In the genomic region with DNA sequence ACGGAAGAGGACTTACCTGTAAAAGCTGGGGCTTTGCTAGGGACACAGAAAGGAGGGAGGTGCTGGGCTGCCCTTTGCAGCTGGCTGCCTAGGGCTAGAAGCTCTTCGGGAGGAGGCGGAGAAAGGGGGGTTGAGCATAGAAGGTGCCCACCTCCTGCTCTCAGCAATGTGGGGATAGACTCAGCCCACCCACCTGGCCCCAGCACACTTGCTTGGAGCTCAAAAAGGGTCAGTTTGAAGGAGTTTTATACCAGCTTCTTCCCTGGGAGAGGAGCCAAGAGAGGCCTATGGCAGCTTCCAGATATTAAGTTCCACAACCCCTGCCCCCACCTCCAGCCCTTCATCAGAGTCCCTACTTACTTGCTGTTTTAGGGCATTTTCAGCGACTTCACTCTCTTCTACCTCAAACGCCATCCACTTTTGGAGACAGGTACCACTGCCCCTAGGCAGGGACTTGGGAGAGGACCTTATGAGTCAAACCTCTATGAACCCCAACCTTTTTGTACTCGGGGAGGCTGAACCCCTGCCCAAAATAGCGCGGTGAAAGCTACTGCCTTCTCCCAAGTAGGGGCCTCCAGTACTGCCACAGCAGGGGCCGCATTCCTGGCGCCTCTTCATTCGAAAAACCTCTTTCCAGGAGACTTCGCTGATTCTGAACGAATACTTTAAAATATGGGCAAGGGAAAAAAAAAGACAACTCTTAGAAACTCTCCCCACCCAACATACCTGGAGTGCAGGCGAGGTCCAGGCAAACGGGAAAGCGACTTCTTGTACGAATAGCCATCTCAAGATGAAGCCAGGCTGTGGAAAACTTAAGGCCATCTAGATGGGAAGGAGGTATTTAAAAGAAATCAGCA, we compare ENCODE assay signal across 25 cellular contexts. TPM values are rescaled to one million over a fixed set of nuclear protein-coding genes. Genes with fewer than 3 reads are reported as not detected.
DNase-seq lines count a peak whose midpoint lies in the region; ATAC-seq and TF ChIP-seq lines count a peak whose summit lies in the region.
"Had no signal": no experiment of that assay in that cellular context is flagged by ENCODE, and none has a peak within 500 bp of the region (broad histone marks: within the 10 kb centered on the region; RNA-seq: fewer than 3 reads in every experiment).

No MANE protein-coding gene starts in this region.

- no peak for TF ChIP-seq CTCF in GM23338 (conservative IDR thresholded peaks at IDR 0.05; ENCODE audit: low read depth in 2 of 2)
- TF ChIP-seq CTCF in hepatocyte (IDR thresholded peaks at IDR 0.05; ENCODE audit: poor library complexity) = no peak
- no peak for TF ChIP-seq CTCF in osteoblast (IDR thresholded peaks at IDR 0.05; ENCODE audit: extremely low read depth, low read depth, low read length)

- H3K4me2 ChIP-seq in GM23338 (peak overlapping the region; percentile 75), hepatocyte (peak overlapping the region; percentile 96), osteoblast (ENCODE audit: insufficient read depth, low read length) (no peak overlapping the region)

- H3K4me1 Mint-ChIP-seq in GM23338 = peaks cover 47% of the 10 kb centered on the region
- peaks cover 8 to 22% (median 12%) of the 10 kb centered on the region in 3 donors for H3K4me1 Mint-ChIP-seq in IgD-negative memory B cell
- H3K4me1 Mint-ChIP-seq: activated CD4-positive, alpha-beta T cell treated with anti-CD3 and anti-CD28 coated beads, Interleukin-2, amount 10 ng/mL, durations not matched to agents 24 days and 14 days had no signal

- no peaks in the 10 kb centered on the region for H3K36me3 Mint-ChIP-seq in GM23338 (ENCODE audit: low read depth)
- H3K36me3 Mint-ChIP-seq in IgD-negative memory B cell = no peaks in the 10 kb centered on the region
- H3K36me3 Mint-ChIP-seq: activated naive CD8-positive, alpha-beta T cell had no signal

- H3K9me3 ChIP-seq in hepatocyte (ENCODE audit: low read depth) = no peaks in the 10 kb centered on the region
- no peaks in the 10 kb centered on the region for H3K9me3 ChIP-seq in osteoblast (ENCODE audit: low read depth, low read length)
- H3K9me3 ChIP-seq: thyroid gland had no signal

- peak overlapping the region; percentile 36; the same call in 1 of the 3 replicates for H3K4me3 Mint-ChIP-seq in GM23338
- peak overlapping the region in 2 of 4 donors; percentile 34 to 60 for H3K4me3 Mint-ChIP-seq in IgD-negative memory B cell
- H3K4me3 Mint-ChIP-seq: activated CD4-positive, alpha-beta T cell treated with anti-CD3 and anti-CD28 coated beads, Interleukin-2, amount 10 ng/mL, durations not matched to agents 24 days and 14 days; dendritic cell treated with granulocyte-macrophage colony-stimulating factor and Interleukin-4, amounts not matched to agents 40 ng/mL and 50 ng/mL, for 4 days had no signal

- H3K27ac ChIP-seq in GM23338 (ENCODE audit: low read depth) (no peak overlapping the region), hepatocyte (peak overlapping the region; percentile 52), osteoblast (ENCODE audit: low read depth, low read length) (no peak overlapping the region)
- H3K27ac ChIP-seq: C4-2B, thyroid gland had no signal

- H3K4me1 ChIP-seq in GM23338 (ENCODE audit: insufficient read depth) (peaks cover 50% of the 10 kb centered on the region), hepatocyte (ENCODE audit: insufficient read depth) (peaks cover 8% of the 10 kb centered on the region), osteoblast (ENCODE audit: insufficient read depth, low read length) (peaks cover 12% of the 10 kb centered on the region)

- H3K27ac Mint-ChIP-seq in GM23338 (no peak overlapping the region), IgD-negative memory B cell (peak overlapping the region; percentile 81 to 88 (median 85))
- H3K27ac Mint-ChIP-seq: activated naive CD8-positive, alpha-beta T cell; dendritic cell treated with granulocyte-macrophage colony-stimulating factor and Interleukin-4, amounts not matched to agents 40 ng/mL and 50 ng/mL, for 4 days had no signal

- peaks cover 97% of the 10 kb centered on the region for H3K27me3 Mint-ChIP-seq in GM23338 (ENCODE audit: insufficient read depth, low read depth, poor library complexity)
- peaks cover 75% of the 10 kb centered on the region for H3K27me3 Mint-ChIP-seq in IgD-negative memory B cell

- ATAC-seq in GM23338 (peak; percentile 0; the same call in 1 of the 3 replicates), GM18867 (IDR thresholded peaks at IDR 0.05; ENCODE audit: unreplicated experiment) (no peak)
- ATAC-seq in stimulated activated naive CD8-positive, alpha-beta T cell treated with anti-CD3 and anti-CD28 coated beads, Interleukin-15, Interleukin-2, amounts not matched to agents 100 U/mL and 50 U/mL, for 24 hours = no peak
- ATAC-seq: K562; stimulated activated naive CD8-positive, alpha-beta T cell treated with anti-CD3 and anti-CD28 coated beads, Interleukin-15, amount 100 ng/mL, for 72 hours had no signal

- no peaks in the 10 kb centered on the region for H3K9me3 Mint-ChIP-seq in GM23338
- peaks cover 0 to 9% (median 0%) of the 10 kb centered on the region in 3 donors for H3K9me3 Mint-ChIP-seq in IgD-negative memory B cell
- H3K9me3 Mint-ChIP-seq: dendritic cell treated with granulocyte-macrophage colony-stimulating factor and Interleukin-4, amounts not matched to agents 40 ng/mL and 50 ng/mL, for 4 days; stimulated activated naive CD8-positive, alpha-beta T cell treated with anti-CD3 and anti-CD28 coated beads, Interleukin-15, amount 100 ng/mL, for 72 hours had no signal

- H3K27me3 ChIP-seq in GM23338 (ENCODE audit: insufficient read depth) (peaks cover 100% of the 10 kb centered on the region), hepatocyte (peaks cover 97% of the 10 kb centered on the region), osteoblast (ENCODE audit: insufficient read depth, low read length) (peaks cover 66% of the 10 kb centered on the region)

- peaks cover 47% of the 10 kb centered on the region for H3F3A ChIP-seq in GM23338 (replicated peaks; ENCODE audit: low read depth)

- H3K9me2 ChIP-seq in GM23338 (ENCODE audit: insufficient read depth) (no peaks in the 10 kb centered on the region), hepatocyte (replicated peaks; ENCODE audit: insufficient read depth) (no peaks in the 10 kb centered on the region)

- DNase-seq in GM23338 (ENCODE audit: low spot score) (peak; percentile 57), hepatocyte (ENCODE audit: low spot score) (no peak), osteoblast (ENCODE audit: insufficient read length, low spot score, missing footprints) (peak; percentile 78), activated gamma-delta T cell treated with Interleukin-2 at 50 U/mL for 16 hours (no peak)
- DNase-seq in stimulated activated naive CD8-positive, alpha-beta T cell treated with anti-CD3 and anti-CD28 coated beads, Interleukin-15, Interleukin-2, amounts not matched to agents 100 U/mL and 50 U/mL, for 24 hours = no peak
- DNase-seq: activated CD4-positive, alpha-beta T cell treated with anti-CD3 and anti-CD28 coated beads, Interleukin-2, amount 10 ng/mL, durations not matched to agents 24 days and 14 days; aorta; Calu3; NCI-H2081; NCI-H226; stimulated activated naive CD8-positive, alpha-beta T cell treated with anti-CD3 and anti-CD28 coated beads, Interleukin-15, amount 100 ng/mL, for 72 hours; thyroid gland had no signal

- H3K4me3 ChIP-seq in GM23338 (peak overlapping the region; percentile 32; the same call in 1 of the 2 replicates), hepatocyte (no peak overlapping the region), osteoblast (ENCODE audit: insufficient read depth, low read length) (no peak overlapping the region)
- H3K4me3 ChIP-seq: K562, thyroid gland had no signal

- no peak overlapping the region for H2AFZ ChIP-seq in GM23338
- H2AFZ ChIP-seq in hepatocyte = no peak overlapping the region
- H2AFZ ChIP-seq in osteoblast (ENCODE audit: low read length) = no peak overlapping the region

- peaks cover 37% of the 10 kb centered on the region for H4K20me1 ChIP-seq in GM23338 (replicated peaks; ENCODE audit: insufficient read depth)
- no peaks in the 10 kb centered on the region for H4K20me1 ChIP-seq in hepatocyte (ENCODE audit: insufficient read depth, poor library complexity, severe bottlenecking)
- H4K20me1 ChIP-seq in osteoblast (ENCODE audit: insufficient read depth, low read length) = no peaks in the 10 kb centered on the region

- WGBS in hepatocyte (ENCODE audit: low lambda C conversion rate, missing lambda C conversion rate) = 24% methylated on average over 17 of the region's 17 CpGs

- H3K36me3 ChIP-seq in GM23338 (ENCODE audit: insufficient read depth) (no peaks in the 10 kb centered on the region), hepatocyte (replicated peaks; ENCODE audit: insufficient read depth, low read depth) (no peaks in the 10 kb centered on the region), osteoblast (ENCODE audit: insufficient read depth, low read length) (no peaks in the 10 kb centered on the region)
- H3K36me3 ChIP-seq: thyroid gland had no signal

- no peaks in the 10 kb centered on the region for H3K79me2 ChIP-seq in GM23338 (replicated peaks; ENCODE audit: insufficient read depth)
- H3K79me2 ChIP-seq in hepatocyte = peaks cover 11% of the 10 kb centered on the region
- no peaks in the 10 kb centered on the region for H3K79me2 ChIP-seq in osteoblast (ENCODE audit: insufficient read depth, low read length)

TF ChIP-seq in GM23338, 12 proteins besides CTCF, POLR2A, EP300 and RAD21 (continues in another document):
- TF ChIP-seq JUNB (IDR thresholded peaks at IDR 0.05; ENCODE audit: unreplicated experiment) = no peak

RNA-seq across cellular contexts. Expression of gene EVX1, which starts 1.2 kb away (rescaled TPM):
- total RNA-seq in GM23338 (2014; rRNA removed; shearing (Covaris generic)) = not detected in 2 replicates
- polyA plus RNA-seq in GM23338 (2016; fragmentation: Nextera tagmentation; extraction: Ambion mirVana) = not detected in 2 replicates
- not detected for polyA plus RNA-seq in IgD-negative memory B cell
- total RNA-seq in hepatocyte = 1.1 and 1.6 TPM in 2 replicates
- 0.95 and 1.9 TPM in 2 replicates for polyA plus RNA-seq in hepatocyte
- total RNA-seq in osteoblast = not detected in 2 replicates
- total RNA-seq: activated CD4-positive, alpha-beta T cell treated with anti-CD3 and anti-CD28 coated beads, Interleukin-2, amount 10 ng/mL, durations not matched to agents 24 days and 14 days; aorta; Calu3; cardiac septum; K562; kidney epithelial cell; lung microvascular endothelial cell; MCF 10A; myocyte; OCI-LY7; osteocyte; thyroid gland had no signal
- polyA plus RNA-seq: aorta, K562 had no signal

RNA-seq across cellular contexts. Expression of gene HOXA13, which starts 41.5 kb away (rescaled TPM):
- total RNA-seq in GM23338 (2014; rRNA removed; shearing (Covaris generic)) = not detected in 2 replicates
- not detected in 2 replicates for polyA plus RNA-seq in GM23338 (2016; fragmentation: Nextera tagmentation; extraction: Ambion mirVana)
- polyA plus RNA-seq in IgD-negative memory B cell = not detected
- total RNA-seq in hepatocyte = 13.0 and 14.2 TPM in 2 replicates
- polyA plus RNA-seq in hepatocyte = 6.1 and 6.2 TPM in 2 replicates
- total RNA-seq in osteoblast = 6.2 and 8.0 TPM in 2 replicates
- total RNA-seq: activated CD4-positive, alpha-beta T cell treated with anti-CD3 and anti-CD28 coated beads, Interleukin-2, amount 10 ng/mL, durations not matched to agents 24 days and 14 days; aorta; cardiac septum; K562; kidney epithelial cell; lung microvascular endothelial cell; MCF 10A; osteocyte; thyroid gland had no signal
- polyA plus RNA-seq: K562 had no signal

RNA-seq across cellular contexts. Expression of gene HOXA11, which starts 56.4 kb away (rescaled TPM):
- not detected in 2 replicates for total RNA-seq in GM23338 (2014; rRNA removed; shearing (Covaris generic))
- polyA plus RNA-seq in GM23338 (2016; fragmentation: Nextera tagmentation; extraction: Ambion mirVana) = not detected in 2 replicates
- polyA plus RNA-seq in IgD-negative memory B cell = not detected
- total RNA-seq in hepatocyte = 6.4 and 9.6 TPM in 2 replicates
- 5.4 and 7.6 TPM in 2 replicates for polyA plus RNA-seq in hepatocyte
- 14.4 and 15.2 TPM in 2 replicates for total RNA-seq in osteoblast
- total RNA-seq: activated CD4-positive, alpha-beta T cell treated with anti-CD3 and anti-CD28 coated beads, Interleukin-2, amount 10 ng/mL, durations not matched to agents 24 days and 14 days; cardiac septum; K562; lung microvascular endothelial cell; OCI-LY7; osteocyte; thyroid gland had no signal
- polyA plus RNA-seq: K562 had no signal

Comparison
In these comparisons a context has a peak if more than half of its experiments do, and no peak if none do; other contexts are left out.
1. DNase-seq: peak in GM23338 (single experiment) and osteoblast (single experiment); none in hepatocyte (single experiment), stimulated activated naive CD8-positive, alpha-beta T cell treated with anti-CD3 and anti-CD28 coated beads, Interleukin-15, Interleukin-2, amounts not matched to agents 100 U/mL and 50 U/mL, for 24 hours (single experiment) and activated gamma-delta T cell treated with Interleukin-2 at 50 U/mL for 16 hours (single experiment).